In the genomic region with DNA sequence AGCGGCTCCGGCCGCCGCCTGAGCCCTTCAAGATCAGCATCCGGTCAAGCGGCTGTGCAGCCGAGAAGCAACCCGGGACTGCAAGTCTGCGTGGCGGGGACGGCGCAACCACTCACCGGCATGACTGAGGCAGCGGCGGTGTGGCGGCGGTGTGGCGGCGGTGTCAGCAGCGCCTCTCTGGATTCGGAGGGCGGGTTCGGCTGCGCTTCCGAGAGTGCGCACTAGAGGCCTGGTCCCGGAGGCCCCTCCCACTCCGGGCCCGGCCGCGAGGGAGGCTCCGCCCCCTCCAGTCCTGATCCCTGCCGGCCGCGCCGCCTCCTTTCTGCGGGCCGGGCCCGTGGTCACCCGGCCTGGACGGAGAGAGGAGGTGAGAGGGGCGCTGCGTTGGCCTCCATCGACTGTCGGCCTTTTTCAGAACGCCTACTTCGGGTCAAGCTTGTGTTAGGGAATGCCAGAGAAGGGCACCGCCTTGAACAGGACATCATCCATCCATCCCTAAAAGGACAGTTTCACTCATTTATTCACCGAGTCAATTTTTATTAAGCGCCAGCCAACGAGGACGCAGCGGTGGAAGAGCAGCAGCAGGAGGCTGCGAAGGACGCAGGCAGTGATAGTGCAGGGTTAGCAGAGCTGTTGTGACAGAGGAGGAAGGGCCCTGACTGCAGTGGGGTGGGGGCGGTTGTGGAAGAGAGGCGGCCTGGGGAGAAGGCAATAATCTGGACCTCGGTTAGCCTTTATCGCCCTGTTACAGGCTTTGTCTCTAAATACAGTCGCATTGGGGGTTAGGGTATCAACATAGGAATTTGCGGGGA, we compare ENCODE assay signal across 1 cellular context.
A peak's percentile ranks its signal among the peaks of the same experiment; 100 is the strongest.
TF ChIP-seq lines count a peak whose summit lies in the region.

A gene with protein sequence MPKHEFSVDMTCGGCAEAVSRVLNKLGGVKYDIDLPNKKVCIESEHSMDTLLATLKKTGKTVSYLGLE (minus strand): TSS at position 202 of the 812 bp plus-strand sequence. CDS start 80 bp downstream, at position 122.

TF ChIP-seq in K562, 482 proteins besides CTCF, POLR2A, EP300 and RAD21 (continued from another document and continues in another):
- TF ChIP-seq, protein P1, sequence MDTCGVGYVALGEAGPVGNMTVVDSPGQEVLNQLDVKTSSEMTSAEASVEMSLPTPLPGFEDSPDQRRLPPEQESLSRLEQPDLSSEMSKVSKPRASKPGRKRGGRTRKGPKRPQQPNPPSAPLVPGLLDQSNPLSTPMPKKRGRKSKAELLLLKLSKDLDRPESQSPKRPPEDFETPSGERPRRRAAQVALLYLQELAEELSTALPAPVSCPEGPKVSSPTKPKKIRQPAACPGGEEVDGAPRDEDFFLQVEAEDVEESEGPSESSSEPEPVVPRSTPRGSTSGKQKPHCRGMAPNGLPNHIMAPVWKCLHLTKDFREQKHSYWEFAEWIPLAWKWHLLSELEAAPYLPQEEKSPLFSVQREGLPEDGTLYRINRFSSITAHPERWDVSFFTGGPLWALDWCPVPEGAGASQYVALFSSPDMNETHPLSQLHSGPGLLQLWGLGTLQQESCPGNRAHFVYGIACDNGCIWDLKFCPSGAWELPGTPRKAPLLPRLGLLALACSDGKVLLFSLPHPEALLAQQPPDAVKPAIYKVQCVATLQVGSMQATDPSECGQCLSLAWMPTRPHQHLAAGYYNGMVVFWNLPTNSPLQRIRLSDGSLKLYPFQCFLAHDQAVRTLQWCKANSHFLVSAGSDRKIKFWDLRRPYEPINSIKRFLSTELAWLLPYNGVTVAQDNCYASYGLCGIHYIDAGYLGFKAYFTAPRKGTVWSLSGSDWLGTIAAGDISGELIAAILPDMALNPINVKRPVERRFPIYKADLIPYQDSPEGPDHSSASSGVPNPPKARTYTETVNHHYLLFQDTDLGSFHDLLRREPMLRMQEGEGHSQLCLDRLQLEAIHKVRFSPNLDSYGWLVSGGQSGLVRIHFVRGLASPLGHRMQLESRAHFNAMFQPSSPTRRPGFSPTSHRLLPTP (IDR thresholded peaks at IDR 0.05; ENCODE audit: borderline replicate concordance, extremely low read depth, insufficient read length): no peak
- TF ChIP-seq CHAMP1 (IDR thresholded peaks at IDR 0.05) (no peak), ZBTB17 (CRISPR knock-in tag; IDR thresholded peaks at IDR 0.05) (no peak), JUN (IDR thresholded peaks at IDR 0.05; ENCODE audit: borderline replicate concordance, low read depth, low read length) (no peak), JUN (CRISPR knock-in tag; IDR thresholded peaks at IDR 0.05; ENCODE audit: borderline replicate concordance) (no peak), ZBTB34 (CRISPR knock-in tag; IDR thresholded peaks at IDR 0.05) (no peak), NR2C1 (IDR thresholded peaks at IDR 0.05) (no peak), NR2C1 (tag; IDR thresholded peaks at IDR 0.05) (no peak), FOXM1 (IDR thresholded peaks at IDR 0.05; ENCODE audit: low read depth) (no peak), FOXM1 (CRISPR knock-in tag; IDR thresholded peaks at IDR 0.05; ENCODE audit: low read depth) (no peak), FOXK1 (CRISPR knock-in tag; IDR thresholded peaks at IDR 0.05; ENCODE audit: borderline replicate concordance) (no peak), GATAD2A (IDR thresholded peaks at IDR 0.05) (no peak), HDAC1 (IDR thresholded peaks at IDR 0.05) (peak in 1 of 2 experiments; percentile 68; a peak in 2 of 4 replicates), BRD9 (IDR thresholded peaks at IDR 0.05; ENCODE audit: low read depth, partially characterized antibody) (no peak), SOX6 (IDR thresholded peaks at IDR 0.05) (peak; percentile 18; the same call in 1 of the 2 replicates), CEBPG (CRISPR knock-in tag; IDR thresholded peaks at IDR 0.05) (no peak), CEBPG (tag; conservative IDR thresholded peaks at IDR 0.05 in 1 of 2, IDR thresholded peaks at IDR 0.05 in 1 of 2) (no peak), SETDB1 (IDR thresholded peaks at IDR 0.05; ENCODE audit: low read length) (no peak), ETS1 (conservative IDR thresholded peaks at IDR 0.05; ENCODE audit: control insufficient read depth, low read depth, low read length) (peak; percentile 74; the same call in 1 of the 2 replicates), ZNF197 (CRISPR knock-in tag; IDR thresholded peaks at IDR 0.05; ENCODE audit: low read depth) (no peak), SIN3A (IDR thresholded peaks at IDR 0.05; ENCODE audit: borderline replicate concordance in 2 of 2, control insufficient read depth in 1 of 2, low read depth in 2 of 2, low read length in 2 of 2) (peak; percentile 67 to 76; a peak in 2 of 4 replicates), PHF8 (IDR thresholded peaks at IDR 0.05; ENCODE audit: borderline replicate concordance, low read length) (peak; percentile 95), POLR2H (tag; IDR thresholded peaks at IDR 0.05; ENCODE audit: low read depth) (peak; percentile 77; the same call in 1 of the 2 replicates), MGA (IDR thresholded peaks at IDR 0.05) (peak; percentile 77), POLR2AphosphoS5 (IDR thresholded peaks at IDR 0.05; ENCODE audit: control insufficient read depth, insufficient read depth, low read depth, low read length) (peak; percentile 88), RBM25 (IDR thresholded peaks at IDR 0.05; ENCODE audit: low read depth, low read length, severe bottlenecking) (no peak), ZEB2 (IDR thresholded peaks at IDR 0.05) (no peak), CREM (IDR thresholded peaks at IDR 0.05; ENCODE audit: low read depth) (peak; percentile 70)
- TF ChIP-seq, protein P2, sequence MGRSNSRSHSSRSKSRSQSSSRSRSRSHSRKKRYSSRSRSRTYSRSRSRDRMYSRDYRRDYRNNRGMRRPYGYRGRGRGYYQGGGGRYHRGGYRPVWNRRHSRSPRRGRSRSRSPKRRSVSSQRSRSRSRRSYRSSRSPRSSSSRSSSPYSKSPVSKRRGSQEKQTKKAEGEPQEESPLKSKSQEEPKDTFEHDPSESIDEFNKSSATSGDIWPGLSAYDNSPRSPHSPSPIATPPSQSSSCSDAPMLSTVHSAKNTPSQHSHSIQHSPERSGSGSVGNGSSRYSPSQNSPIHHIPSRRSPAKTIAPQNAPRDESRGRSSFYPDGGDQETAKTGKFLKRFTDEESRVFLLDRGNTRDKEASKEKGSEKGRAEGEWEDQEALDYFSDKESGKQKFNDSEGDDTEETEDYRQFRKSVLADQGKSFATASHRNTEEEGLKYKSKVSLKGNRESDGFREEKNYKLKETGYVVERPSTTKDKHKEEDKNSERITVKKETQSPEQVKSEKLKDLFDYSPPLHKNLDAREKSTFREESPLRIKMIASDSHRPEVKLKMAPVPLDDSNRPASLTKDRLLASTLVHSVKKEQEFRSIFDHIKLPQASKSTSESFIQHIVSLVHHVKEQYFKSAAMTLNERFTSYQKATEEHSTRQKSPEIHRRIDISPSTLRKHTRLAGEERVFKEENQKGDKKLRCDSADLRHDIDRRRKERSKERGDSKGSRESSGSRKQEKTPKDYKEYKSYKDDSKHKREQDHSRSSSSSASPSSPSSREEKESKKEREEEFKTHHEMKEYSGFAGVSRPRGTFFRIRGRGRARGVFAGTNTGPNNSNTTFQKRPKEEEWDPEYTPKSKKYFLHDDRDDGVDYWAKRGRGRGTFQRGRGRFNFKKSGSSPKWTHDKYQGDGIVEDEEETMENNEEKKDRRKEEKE (IDR thresholded peaks at IDR 0.05; ENCODE audit: borderline replicate concordance in 1 of 2, control insufficient read depth in 1 of 2, low read depth in 2 of 2, low read length in 1 of 2): no peak
